ENCODE assay signal across 21 cellular contexts in the genomic region with DNA sequence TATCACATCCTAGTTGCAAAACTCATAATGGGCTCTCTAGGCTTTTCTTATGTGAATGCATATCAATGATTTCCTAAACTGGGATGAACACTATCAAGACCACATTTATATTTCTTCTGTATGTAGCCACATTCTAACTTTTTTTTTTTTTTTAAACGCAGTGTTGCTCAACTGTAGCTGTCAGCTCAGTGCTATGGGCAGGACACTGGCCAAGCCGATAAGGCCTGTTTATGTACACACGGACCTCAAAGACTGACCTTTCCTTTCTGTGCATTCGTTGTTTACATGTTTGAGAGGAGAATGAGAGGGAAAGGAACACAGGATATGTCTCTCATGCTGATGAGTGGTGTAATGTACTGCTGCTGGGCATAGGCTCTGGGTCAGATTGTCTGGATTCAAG.
A peak's percentile ranks its signal among the peaks of the same experiment; 100 is the strongest.
DNase-seq lines count a peak whose midpoint lies in the region; ATAC-seq and TF ChIP-seq lines count a peak whose summit lies in the region.
"Had no signal": no experiment of that assay in that cellular context is flagged by ENCODE, and none has a peak within 500 bp of the region (broad histone marks: within the 10 kb centered on the region; RNA-seq: fewer than 3 reads in every experiment).

No MANE protein-coding gene starts in this region.

- CTCF ChIA-PET in IMR-90 (lab: Yijun Ruan, JAX), result no interaction called here

- H2BK15ac ChIP-seq in IMR-90 (ENCODE audit: low read depth, low read length), result no peak overlapping the region

- H2AFZ ChIP-seq in IMR-90 (replicated peaks; ENCODE audit: low read length, poor library complexity) (no peak overlapping the region), parathyroid adenoma (peak overlapping the region; percentile 11)
- H2AFZ ChIP-seq: GM23338 had no signal

- TF ChIP-seq CTCF in IMR-90 (conservative IDR thresholded peaks at IDR 0.05; ENCODE audit: low read depth, low read length) (no peak), brain (conservative IDR thresholded peaks at IDR 0.05) (no peak), parathyroid adenoma (IDR thresholded peaks at IDR 0.05) (no peak)

- peak overlapping the region; percentile 47 to 89 (median 78) for H3K27ac Mint-ChIP-seq in brain
- H3K27ac Mint-ChIP-seq: CD4-positive, alpha-beta T cell; GM23338 had no signal

- in situ Hi-C loops in IMR-90 (cut with MboI; ENCODE audit: low sequenced_read_pairs), result no loop called here

- no peak overlapping the region for H2BK20ac ChIP-seq in IMR-90 (ENCODE audit: low read depth, low read length)

- no peak overlapping the region for H2AK9ac ChIP-seq in IMR-90 (replicated peaks; ENCODE audit: low read depth, low read length, poor library complexity)

- H3K79me2 ChIP-seq in parathyroid adenoma, result no peaks in the 10 kb centered on the region

- no peak overlapping the region for H3K14ac ChIP-seq in IMR-90 (replicated peaks; ENCODE audit: low read depth, low read length)

- no peak overlapping the region for H2BK5ac ChIP-seq in IMR-90 (ENCODE audit: low read depth, low read length, poor library complexity, severe bottlenecking)

- DNase-seq in IMR-90 (peak; percentile 17), left lobe of liver (ENCODE audit: low spot score) (no peak), RPMI8226 (no peak), HT-29 (ENCODE audit: low spot score) (no peak)
- DNase-seq: CD4-positive, alpha-beta T cell; COR-L47; DMS79 treated with DMSO at 0.1 percent for 48 hours; NCI-H1105 treated with DMSO at 0.1 percent for 48 hours; NCI-H2029 treated with DMSO at 0.1 percent for 48 hours; NCI-H345; NCI-H524 treated with DMSO at 0.1 percent for 48 hours; Peyer's patch; SJCRH30 had no signal

- dilution Hi-C loops in IMR-90 (cut with HindIII; ENCODE audit: low sequenced_read_pairs, unreplicated experiment), result no loop called here

- peaks cover 2% of the 10 kb centered on the region for H3K27me3 ChIP-seq in IMR-90 (ENCODE audit: control insufficient read depth, insufficient read depth, low read length)
- no peaks in the 10 kb centered on the region for H3K27me3 ChIP-seq in parathyroid adenoma (ENCODE audit: control insufficient read depth, insufficient read depth, low read length)
- H3K27me3 ChIP-seq: Peyer's patch, SJCRH30 had no signal

- H2AK5ac ChIP-seq in IMR-90 (ENCODE audit: low read depth, low read length), result no peak overlapping the region

- peak; percentile 65 for ATAC-seq in IMR-90 (ENCODE audit: low read depth)
- peak; percentile 80 for ATAC-seq in left lobe of liver
- ATAC-seq in HG03108 (IDR thresholded peaks at IDR 0.05; ENCODE audit: unreplicated experiment), result no peak
- ATAC-seq in HG03460 (IDR thresholded peaks at IDR 0.05; ENCODE audit: unreplicated experiment), result no peak
- ATAC-seq: A549, GM23338, HCT116 had no signal

- no peak overlapping the region for H3K23ac ChIP-seq in IMR-90 (ENCODE audit: low read depth, low read length)

- WGBS in IMR-90 (ENCODE audit: extremely low coverage in 2 of 2, insufficient read length in 1 of 2), 2 experiments, result no CpG with 5 or more reads among the region's 4 CpGs

- no peak overlapping the region for H2BK120ac ChIP-seq in IMR-90 (ENCODE audit: low read depth, low read length)

- H3K9me3 Mint-ChIP-seq in brain, result peaks cover 2 to 16% (median 6%) of the 10 kb centered on the region in 5 experiments
- H3K9me3 Mint-ChIP-seq: CD4-positive, alpha-beta T cell had no signal

- H4K5ac ChIP-seq in IMR-90 (ENCODE audit: low read depth, low read length), result no peak overlapping the region

- H3K9me3 ChIP-seq in IMR-90 (ENCODE audit: control insufficient read depth, insufficient read depth, low read length) (no peaks in the 10 kb centered on the region), parathyroid adenoma (ENCODE audit: control insufficient read depth, low read length) (no peaks in the 10 kb centered on the region)
- H3K9me3 ChIP-seq: A549, Peyer's patch, SJCRH30 had no signal

- H3K4me3 ChIP-seq in IMR-90 (ENCODE audit: insufficient read depth, low read depth, low read length) (no peak overlapping the region), parathyroid adenoma (ENCODE audit: low read depth, low read length) (no peak overlapping the region)
- H3K4me3 ChIP-seq: A549, GM23338, Peyer's patch, SJCRH30 had no signal

- H3K27me3 Mint-ChIP-seq in brain, result no peaks in the 10 kb centered on the region

- no peaks in the 10 kb centered on the region for H3K36me3 ChIP-seq in IMR-90 (ENCODE audit: control insufficient read depth, insufficient read depth, low read length)
- no peaks in the 10 kb centered on the region for H3K36me3 ChIP-seq in parathyroid adenoma (ENCODE audit: control insufficient read depth, insufficient read depth, low read length)
- H3K36me3 ChIP-seq: Peyer's patch, SJCRH30 had no signal

- POLR2A ChIA-PET in IMR-90 (lab: Charles Lee; ENCODE audit: unreplicated experiment), result no interaction called here

- H3K4ac ChIP-seq in IMR-90 (ENCODE audit: low read depth, low read length), result no peak overlapping the region

- no peaks in the 10 kb centered on the region for H4K20me1 ChIP-seq in IMR-90 (ENCODE audit: insufficient read depth, low read length)

- H3K4me1 Mint-ChIP-seq in brain, result peaks cover 87% of the 10 kb centered on the region

- no peaks in the 10 kb centered on the region for H3K36me3 Mint-ChIP-seq in brain

- H3K79me1 ChIP-seq in IMR-90 (ENCODE audit: low read depth in 1 of 2, low read length in 2 of 2), result no peaks in the 10 kb centered on the region

- no peak overlapping the region for H4K91ac ChIP-seq in IMR-90 (ENCODE audit: insufficient read depth, low read depth, low read length)

- no peak overlapping the region for H4K8ac ChIP-seq in IMR-90 (ENCODE audit: low read depth in 2 of 2, low read length in 2 of 2)

- H3K4me2 ChIP-seq in IMR-90 (ENCODE audit: low read depth, low read length), result no peak overlapping the region
- H3K4me2 ChIP-seq in parathyroid adenoma (ENCODE audit: low read length), result no peak overlapping the region
- H3K4me2 ChIP-seq: A549, GM23338, KMS-11 had no signal

- H3K27ac ChIP-seq in IMR-90 (ENCODE audit: insufficient read depth, low read length) (no peak overlapping the region), parathyroid adenoma (no peak overlapping the region)
- H3K27ac ChIP-seq: A549, KMS-11, Peyer's patch, SJCRH30 had no signal

- intact Hi-C loops in IMR-90 (cut with micrococcal nuclease), result no loop called here

- TF ChIP-seq POLR2A in IMR-90 (IDR thresholded peaks at IDR 0.05; ENCODE audit: low read depth, low read length), result no peak

- H3K9me1 ChIP-seq in IMR-90 (ENCODE audit: insufficient read depth, low read length), result no peaks in the 10 kb centered on the region

- H3K18ac ChIP-seq in IMR-90 (ENCODE audit: low read depth, low read length), result no peak overlapping the region

- no peaks in the 10 kb centered on the region for H3K4me1 ChIP-seq in IMR-90 (ENCODE audit: control insufficient read depth, insufficient read depth, low read length)
- H3K4me1 ChIP-seq in parathyroid adenoma, result no peaks in the 10 kb centered on the region
- H3K4me1 ChIP-seq: A549, Peyer's patch, SJCRH30 had no signal

- no peak for TF ChIP-seq RAD21 in IMR-90 (IDR thresholded peaks at IDR 0.05; ENCODE audit: low read length)

- no peak overlapping the region for H3K56ac ChIP-seq in IMR-90 (ENCODE audit: extremely low read depth, insufficient read depth, low read length)

- no peak overlapping the region for H3K4me3 Mint-ChIP-seq in brain
- H3K4me3 Mint-ChIP-seq: CD4-positive, alpha-beta T cell; GM23338 had no signal

- H3K9ac ChIP-seq in IMR-90 (ENCODE audit: low read depth, low read length), result no peak overlapping the region
- no peak overlapping the region for H3K9ac ChIP-seq in parathyroid adenoma
- H3K9ac ChIP-seq: KMS-11 had no signal

- BruUV-seq in IMR-90 (replicated peaks; lab: Mats Ljungman, UMichigan), result no TSS peak

TF ChIP-seq in IMR-90, 13 proteins besides CTCF, POLR2A, EP300 and RAD21:
- TF ChIP-seq, protein P1, sequence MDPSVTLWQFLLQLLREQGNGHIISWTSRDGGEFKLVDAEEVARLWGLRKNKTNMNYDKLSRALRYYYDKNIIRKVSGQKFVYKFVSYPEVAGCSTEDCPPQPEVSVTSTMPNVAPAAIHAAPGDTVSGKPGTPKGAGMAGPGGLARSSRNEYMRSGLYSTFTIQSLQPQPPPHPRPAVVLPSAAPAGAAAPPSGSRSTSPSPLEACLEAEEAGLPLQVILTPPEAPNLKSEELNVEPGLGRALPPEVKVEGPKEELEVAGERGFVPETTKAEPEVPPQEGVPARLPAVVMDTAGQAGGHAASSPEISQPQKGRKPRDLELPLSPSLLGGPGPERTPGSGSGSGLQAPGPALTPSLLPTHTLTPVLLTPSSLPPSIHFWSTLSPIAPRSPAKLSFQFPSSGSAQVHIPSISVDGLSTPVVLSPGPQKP (IDR thresholded peaks at IDR 0.05; ENCODE audit: borderline replicate concordance, low read depth, low read length), result no peak
- TF ChIP-seq MAFK (IDR thresholded peaks at IDR 0.05; ENCODE audit: low read depth, low read length) (no peak), MXI1 (IDR thresholded peaks at IDR 0.05; ENCODE audit: borderline replicate concordance, low read depth, low read length) (no peak), CEBPB (IDR thresholded peaks at IDR 0.05; ENCODE audit: low read depth, low read length) (no peak), MAZ (IDR thresholded peaks at IDR 0.05; ENCODE audit: borderline replicate concordance, low read depth, low read length) (no peak), RCOR1 (IDR thresholded peaks at IDR 0.05; ENCODE audit: insufficient replicate concordance, low read length) (no peak), RFX5 (IDR thresholded peaks at IDR 0.05; ENCODE audit: low read depth, low read length) (no peak), NFE2L2 (IDR thresholded peaks at IDR 0.05; ENCODE audit: low read depth, low read length) (no peak), CHD1 (IDR thresholded peaks at IDR 0.05; ENCODE audit: low read depth, low read length) (no peak), BHLHE40 (IDR thresholded peaks at IDR 0.05; ENCODE audit: low read depth, low read length) (no peak), SMC3 (IDR thresholded peaks at IDR 0.05; ENCODE audit: low read depth, low read length) (no peak)
- TF ChIP-seq, protein P2, sequence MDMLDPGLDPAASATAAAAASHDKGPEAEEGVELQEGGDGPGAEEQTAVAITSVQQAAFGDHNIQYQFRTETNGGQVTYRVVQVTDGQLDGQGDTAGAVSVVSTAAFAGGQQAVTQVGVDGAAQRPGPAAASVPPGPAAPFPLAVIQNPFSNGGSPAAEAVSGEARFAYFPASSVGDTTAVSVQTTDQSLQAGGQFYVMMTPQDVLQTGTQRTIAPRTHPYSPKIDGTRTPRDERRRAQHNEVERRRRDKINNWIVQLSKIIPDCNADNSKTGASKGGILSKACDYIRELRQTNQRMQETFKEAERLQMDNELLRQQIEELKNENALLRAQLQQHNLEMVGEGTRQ (IDR thresholded peaks at IDR 0.05; ENCODE audit: low read depth, low read length), result no peak

Comparison
In these comparisons a context has a peak if more than half of its experiments do, and no peak if none do; other contexts are left out.
1. ATAC-seq: peak in IMR-90 (single experiment) and left lobe of liver (single experiment); none in HG03108 (single experiment) and HG03460 (single experiment).